23 cellular contexts compared by ENCODE assay signal in genomic region chr14:103400537-103400936, GRCh38. TPM values are rescaled to one million over a fixed set of nuclear protein-coding genes. Genes with fewer than 3 reads are reported as not detected.
DNase-seq lines count a peak whose midpoint lies in the region; ATAC-seq, FAIRE-seq and TF ChIP-seq lines count a peak whose summit lies in the region.
"Had no signal": no experiment of that assay in that cellular context is flagged by ENCODE, and none has a peak within 500 bp of the region (broad histone marks: within the 10 kb centered on the region; RNA-seq: fewer than 3 reads in every experiment).

No MANE protein-coding gene starts in this region.

- peak overlapping the region; percentile 39 for H3K27ac Mint-ChIP-seq in activated T-cell treated with anti-CD3 and anti-CD28 coated beads, Interleukin-2, amount 50 U/mL, for 24 hours
- peak overlapping the region; percentile 1 for H3K27ac Mint-ChIP-seq in osteocyte (ENCODE audit: unreplicated experiment)
- H3K27ac Mint-ChIP-seq: activated naive CD4-positive, alpha-beta T cell treated with anti-CD3 and anti-CD28 coated beads for 36 hours had no signal

- H2AFZ ChIP-seq in GM23248 (no peak overlapping the region), GM12878 (ENCODE audit: control insufficient read depth, low read depth, low read length) (no peak overlapping the region)

- no peaks in the 10 kb centered on the region for H3K27me3 ChIP-seq in GM23248 (replicated peaks; ENCODE audit: insufficient read depth)
- no peaks in the 10 kb centered on the region for H3K27me3 ChIP-seq in GM12878 (replicated peaks in 1 of 2; ENCODE audit: control insufficient read depth in 2 of 2, insufficient read depth in 2 of 2, low read length in 1 of 2)
- H3K27me3 ChIP-seq in foreskin keratinocyte = no peaks in the 10 kb centered on the region
- H3K27me3 ChIP-seq: spleen, uterus had no signal

- SMC1A ChIA-PET in GM12878 (lab: Charles Lee; ENCODE audit: uncharacterized antibody, unreplicated experiment) = interaction anchor here (1.1 to 3.5 kb wide), 3 partner anchors 10 to 41 kb away, joined by 3 to 21 read pairs (median 8); no protein-coding TSS in a partner anchor

- H3K9me3 Mint-ChIP-seq in activated T-cell treated with anti-CD3 and anti-CD28 coated beads, Interleukin-2, amount 50 U/mL, for 24 hours = no peaks in the 10 kb centered on the region
- H3K9me3 Mint-ChIP-seq in osteocyte (ENCODE audit: unreplicated experiment) = no peaks in the 10 kb centered on the region
- H3K9me3 Mint-ChIP-seq: activated naive CD4-positive, alpha-beta T cell treated with anti-CD3 and anti-CD28 coated beads for 36 hours; mesothelial cell of epicardium; neural crest cell had no signal

- intact Hi-C loops in GM12878 (cut with micrococcal nuclease; ENCODE audit: unreplicated experiment) = no loop called here

- WGBS in GM23248 (ENCODE audit: low coverage in 1 of 2, low lambda C conversion rate in 2 of 2, missing lambda C conversion rate in 2 of 2), 2 experiments = 97 to 100% methylated on average over 4 of the region's 4 CpGs
- WGBS in GM12878 (ENCODE audit: insufficient coverage, insufficient replicate concordance, low lambda C conversion rate, missing lambda C conversion rate) = 88% methylated on average over 4 of the region's 4 CpGs

- TF ChIP-seq CTCF in GM12878 (IDR thresholded peaks at IDR 0.05 in 2 of 3, conservative IDR thresholded peaks at IDR 0.05 in 1 of 3; ENCODE audit: control insufficient read depth in 2 of 3, extremely low read depth in 1 of 3, insufficient read depth in 1 of 3, low read depth in 3 of 3, low read length in 3 of 3) (no peak), osteocyte (IDR thresholded peaks at IDR 0.05) (no peak), foreskin keratinocyte (conservative IDR thresholded peaks at IDR 0.05) (no peak), GM20000 (IDR thresholded peaks at IDR 0.05; ENCODE audit: extremely low read depth, missing control alignments) (no peak)

- H4K20me1 ChIP-seq in GM23248 (ENCODE audit: insufficient read depth) (peaks cover 50% of the 10 kb centered on the region), GM12878 (ENCODE audit: control insufficient read depth, insufficient read depth) (peaks cover 6% of the 10 kb centered on the region)

- no peaks in the 10 kb centered on the region for H3K9me2 ChIP-seq in GM23248 (ENCODE audit: insufficient read depth)

- in situ Hi-C loops in GM23248 (cut with MboI) = no loop called here
- in situ Hi-C loops in GM12878 (cut with MboI) = no loop called here

- DNase-seq in activated T-cell treated with anti-CD3 and anti-CD28 coated beads, Interleukin-2, amount 50 U/mL, for 24 hours = no peak
- DNase-seq in activated T-cell treated with anti-CD3 and anti-CD28 coated beads, Interleukin-2, amount 50 U/mL, for 1 hour = no peak
- DNase-seq in GM23248 = no peak
- no peak for DNase-seq in GM12878 (ENCODE audit: low read depth, low spot score)
- DNase-seq in osteocyte (ENCODE audit: extremely low spot score, unreplicated experiment) = no peak
- no peak for DNase-seq in foreskin keratinocyte
- no peak for DNase-seq in GM20000 (ENCODE audit: low spot score)
- DNase-seq: activated CD4-positive, alpha-beta T cell treated with anti-CD3 and anti-CD28 coated beads for 4 hours; activated CD8-positive, alpha-beta memory T cell treated with anti-CD3 and anti-CD28 coated beads, Interleukin-2, amount 50 U/mL, for 4 hours; activated naive CD4-positive, alpha-beta T cell treated with anti-CD3 and anti-CD28 coated beads for 36 hours; C1 segment of cervical spinal cord; effector memory CD4-positive, alpha-beta T cell; left colon; NCI-H1417; NCI-H2107; NCI-H510A; spleen; uterus had no signal

- H3K4me2 ChIP-seq in GM23248 (ENCODE audit: unreplicated experiment) = no peak overlapping the region
- peak overlapping the region; percentile 31 for H3K4me2 ChIP-seq in GM12878 (ENCODE audit: control insufficient read depth, insufficient read depth)

- H3K36me3 Mint-ChIP-seq in activated T-cell treated with anti-CD3 and anti-CD28 coated beads, Interleukin-2, amount 50 U/mL, for 24 hours (ENCODE audit: low read depth) = peaks cover 11% of the 10 kb centered on the region
- no peaks in the 10 kb centered on the region for H3K36me3 Mint-ChIP-seq in osteocyte (ENCODE audit: unreplicated experiment)

- no peak overlapping the region for H3K9ac ChIP-seq in GM23248
- H3K9ac ChIP-seq in GM12878 (ENCODE audit: control insufficient read depth, insufficient read depth, low read length) = no peak overlapping the region

- no peaks in the 10 kb centered on the region for H3K9me3 ChIP-seq in GM23248 (ENCODE audit: low read depth)
- H3K9me3 ChIP-seq in GM12878 (replicated peaks; ENCODE audit: control insufficient read depth, insufficient read depth, low read length) = no peaks in the 10 kb centered on the region
- H3K9me3 ChIP-seq: spleen, uterus had no signal

- POLR2A ChIA-PET in GM12878 (lab: Charles Lee) = interaction anchor here (0.7 to 0.9 kb wide), 3 partner anchors 17 to 258 kb away, joined by 6 read pairs; no protein-coding TSS in a partner anchor

- H3K79me2 ChIP-seq in GM23248 (ENCODE audit: insufficient read depth) = peaks cover 100% of the 10 kb centered on the region
- peaks cover 92% of the 10 kb centered on the region for H3K79me2 ChIP-seq in GM12878 (ENCODE audit: control insufficient read depth, insufficient read depth, low read length)

- H3K36me3 ChIP-seq in GM23248 (ENCODE audit: low read depth) (peaks cover 1% of the 10 kb centered on the region; the same call in 1 of the 2 replicates), GM12878 (ENCODE audit: control insufficient read depth in 2 of 2, insufficient read depth in 2 of 2, low read length in 1 of 2) (no peaks in the 10 kb centered on the region; a peak in 2 of 4 replicates)
- H3K36me3 ChIP-seq: uterus had no signal

- H3K4me1 ChIP-seq in GM23248 (ENCODE audit: insufficient read depth) (peaks cover 70% of the 10 kb centered on the region), GM12878 (ENCODE audit: control insufficient read depth, insufficient read depth, low read length) (peaks cover 31% of the 10 kb centered on the region), foreskin keratinocyte (peaks cover 46% of the 10 kb centered on the region)

- no peak for ATAC-seq in GM12878
- no peak for ATAC-seq in GM19035 (IDR thresholded peaks at IDR 0.05; ENCODE audit: unreplicated experiment)
- no peak for ATAC-seq in foreskin keratinocyte
- ATAC-seq: HepG2, left colon had no signal

- TF ChIP-seq POLR2A in GM12878 (IDR thresholded peaks at IDR 0.05; ENCODE audit: low read depth, low read length) = no peak

- peaks cover 63% of the 10 kb centered on the region for H3F3A ChIP-seq in GM23248 (ENCODE audit: insufficient read depth)

- RAD21 ChIA-PET in GM12878 (lab: Charles Lee; ENCODE audit: unreplicated experiment) = interaction anchor here (0.6 kb wide), 1 partner anchor 262 kb away, joined by 4 read pairs; no protein-coding TSS in a partner anchor

- H3K27ac ChIP-seq in GM23248 (peak overlapping the region; percentile 85; the same call in 1 of the 2 replicates), GM12878 (ENCODE audit: control insufficient read depth, insufficient read depth) (peak overlapping the region; percentile 21), foreskin keratinocyte (no peak overlapping the region)

- no TSS peak for BruUV-seq in GM12878 (replicated peaks; lab: Mats Ljungman, UMichigan)

- no peak overlapping the region for H3K4me3 Mint-ChIP-seq in activated T-cell treated with anti-CD3 and anti-CD28 coated beads, Interleukin-2, amount 50 U/mL, for 24 hours
- H3K4me3 Mint-ChIP-seq in osteocyte (ENCODE audit: unreplicated experiment) = no peak overlapping the region
- H3K4me3 Mint-ChIP-seq: activated naive CD4-positive, alpha-beta T cell treated with anti-CD3 and anti-CD28 coated beads for 36 hours; mesothelial cell of epicardium; neural crest cell had no signal

- FAIRE-seq in GM12878 (lab: Jason Lieb, UNC) = no peak
- FAIRE-seq: HepG2, TTC549 had no signal

- no peak for TF ChIP-seq EP300 in GM12878 (IDR thresholded peaks at IDR 0.05; ENCODE audit: borderline replicate concordance in 1 of 2, control insufficient read depth in 1 of 2, low read depth in 2 of 2, low read length in 2 of 2)

- TF ChIP-seq RAD21 in GM12878 (IDR thresholded peaks at IDR 0.05; ENCODE audit: insufficient read depth, low read depth, low read length) = no peak

- peaks cover 78% of the 10 kb centered on the region for H3K4me1 Mint-ChIP-seq in activated T-cell treated with anti-CD3 and anti-CD28 coated beads, Interleukin-2, amount 50 U/mL, for 24 hours (ENCODE audit: low read depth)
- H3K4me1 Mint-ChIP-seq in osteocyte (ENCODE audit: unreplicated experiment) = peaks cover 74% of the 10 kb centered on the region

- CTCF ChIA-PET in GM12878 (lab: Yijun Ruan, JAX) = interaction anchor here (1.0 to 11.6 kb wide), 4 partner anchors 8 to 65 kb away, joined by 3 to 99 read pairs (median 9); no protein-coding TSS in a partner anchor

- H3K4me3 ChIP-seq in GM23248 (no peak overlapping the region), GM12878 (no peak overlapping the region)
- H3K4me3 ChIP-seq: spleen, uterus had no signal

- H3K27me3 Mint-ChIP-seq in activated T-cell treated with anti-CD3 and anti-CD28 coated beads, Interleukin-2, amount 50 U/mL, for 24 hours = no peaks in the 10 kb centered on the region
- H3K27me3 Mint-ChIP-seq in osteocyte (ENCODE audit: unreplicated experiment) = no peaks in the 10 kb centered on the region

RNA-seq across cellular contexts. Expression of gene MARK3, which starts 15.3 kb away (rescaled TPM):
- total RNA-seq in GM23248 (2014; rRNA removed; shearing (Covaris generic)) = 80.6 and 107 TPM in 2 replicates
- polyA plus RNA-seq in GM23248 (2016; fragmentation: Nextera tagmentation; extraction: Ambion mirVana) (32.3 and 32.9 TPM in 2 replicates), GM12878 (2011; rRNA removed) (75.1 and 85.6 TPM in 2 replicates), GM12878 (2014; fragmentation: Illumina TruSeq; extraction: Trizol) (50.7 and 52.0 TPM in 2 replicates), GM12878 (2014; fragmentation: Nextera tagmentation; extraction: Ambion mirVana) (10 to 100 TPM; 10.7 to 19.8 TPM), GM12878 (2014; rRNA removed) (43.2 and 49.9 TPM in 2 replicates), GM12878 (2016; fragmentation: Nextera tagmentation; extraction: Ambion mirVana) (10 to 100 TPM; 28.6 to 31.0 TPM), foreskin keratinocyte (52.9 and 60.1 TPM in 2 replicates)
- total RNA-seq in GM12878 (2013; cell fraction: nucleolus; rRNA removed) = 225 and 244 TPM in 2 replicates
- total RNA-seq in GM12878 (2014; rRNA removed) (39.6 and 43.3 TPM in 2 replicates), GM12878 (2014; rRNA removed; fragmentation: Illumina TruSeq; extraction: Trizol) (48.0 and 48.3 TPM in 2 replicates), GM12878 (2021) (51.9 and 59.3 TPM in 2 replicates), osteocyte (81.7 and 84.2 TPM in 2 replicates), foreskin keratinocyte (77.7 and 89.3 TPM in 2 replicates)
- polyA plus RNA-seq in GM12878 (2011; ENCODE audit: low read depth) = 36.8 TPM
- 40.5 and 46.1 TPM in 2 replicates for polyA plus RNA-seq in GM12878 (2011; cell fraction: cytosol; rRNA removed)
- 90.2 and 95.2 TPM in 2 replicates for polyA plus RNA-seq in GM12878 (2011; cell fraction: nucleus; rRNA removed)
- 39.8 and 47.5 TPM in 2 replicates for polyA plus RNA-seq in GM12878 (2012)
- polyA minus RNA-seq in GM12878 (2011; rRNA and poly(A)+ RNA removed) = 73.2 and 80.4 TPM in 2 replicates
- polyA minus RNA-seq in GM12878 (2011; cell fraction: cytosol; rRNA and poly(A)+ RNA removed) = 15.8 and 21.0 TPM in 2 replicates
- polyA minus RNA-seq in GM12878 (2011; cell fraction: nucleus; rRNA and poly(A)+ RNA removed) = 63.7 and 92.2 TPM in 2 replicates
